Comparison of ENCODE assay signal across 19 cellular contexts in genomic region chr9:103364753-103365152, GRCh38.
DNase-seq lines count a peak whose midpoint lies in the region; ATAC-seq and TF ChIP-seq lines count a peak whose summit lies in the region.
"Had no signal": no experiment of that assay in that cellular context is flagged by ENCODE, and none has a peak within 500 bp of the region (broad histone marks: within the 10 kb centered on the region; RNA-seq: fewer than 3 reads in every experiment).

No MANE protein-coding gene starts in this region.

- no peaks in the 10 kb centered on the region for H3K27me3 Mint-ChIP-seq in H9 (ENCODE audit: low read depth)
- H3K27me3 Mint-ChIP-seq in activated naive CD8-positive, alpha-beta T cell treated with anti-CD3 and anti-CD28 coated beads for 36 hours = no peaks in the 10 kb centered on the region
- H3K27me3 Mint-ChIP-seq: activated CD4-positive, alpha-beta memory T cell treated with anti-CD3 and anti-CD28 coated beads, Interleukin-2, amount 10 ng/mL, durations not matched to agents 7 days and 5 days; activated T-helper 17 cell treated with anti-CD3 and anti-CD28 coated beads, Interleukin-2, amount 50 U/mL, for 72 hours; CD4-positive, CD25-positive, alpha-beta regulatory T cell had no signal

- no peak overlapping the region for H3K14ac ChIP-seq in H9 (ENCODE audit: insufficient read depth, low read length)

- H3K4me1 ChIP-seq in foreskin keratinocyte (no peaks in the 10 kb centered on the region), thoracic aorta (ENCODE audit: control insufficient read depth in 1 of 2, low read depth in 2 of 2) (peaks cover 0 to 4% of the 10 kb centered on the region in 2 donors), H9 (ENCODE audit: insufficient read depth, low read length) (no peaks in the 10 kb centered on the region)
- H3K4me1 ChIP-seq: gastroesophageal sphincter, pancreas had no signal

- H3K18ac ChIP-seq in H9 (ENCODE audit: insufficient read length, low read depth, low read length) = no peak overlapping the region

- H3K4me3 Mint-ChIP-seq in H9 = no peak overlapping the region
- H3K4me3 Mint-ChIP-seq in activated naive CD8-positive, alpha-beta T cell treated with anti-CD3 and anti-CD28 coated beads for 36 hours = no peak overlapping the region
- H3K4me3 Mint-ChIP-seq: activated CD4-positive, alpha-beta memory T cell treated with anti-CD3 and anti-CD28 coated beads, Interleukin-2, amount 10 ng/mL, durations not matched to agents 7 days and 5 days; activated T-helper 17 cell treated with anti-CD3 and anti-CD28 coated beads, Interleukin-2, amount 50 U/mL, for 72 hours; CD4-positive, CD25-positive, alpha-beta regulatory T cell had no signal

- DNase-seq in HPDE6-E6E7 (ENCODE audit: extremely low spot score) (peak; percentile 80), amniotic epithelial cell (ENCODE audit: low read depth) (peak; percentile 96), foreskin keratinocyte (peak; percentile 82 to 95), thoracic aorta (ENCODE audit: low spot score) (no peak), H9 (no peak)
- DNase-seq in activated CD8-positive, alpha-beta memory T cell treated with anti-CD3 and anti-CD28 coated beads for 24 hours = no peak
- DNase-seq in activated naive CD8-positive, alpha-beta T cell treated with anti-CD3 and anti-CD28 coated beads for 36 hours = no peak
- DNase-seq: activated CD4-positive, alpha-beta memory T cell treated with anti-CD3 and anti-CD28 coated beads, Interleukin-2, amount 10 ng/mL, durations not matched to agents 7 days and 5 days; CD4-positive, CD25-positive, alpha-beta regulatory T cell; effector CD8-positive, alpha-beta T cell; kidney; NCI-H2081; NCI-H82; pancreas; SHP77; tibial artery had no signal

- H2BK5ac ChIP-seq in H9 (ENCODE audit: insufficient read length, low read length) = no peak overlapping the region

- H3K9ac ChIP-seq in H9 (ENCODE audit: extremely low read depth, insufficient read length, low read length) = no peak overlapping the region

- no peaks in the 10 kb centered on the region for H3K9me3 Mint-ChIP-seq in H9
- H3K9me3 Mint-ChIP-seq in activated naive CD8-positive, alpha-beta T cell treated with anti-CD3 and anti-CD28 coated beads for 36 hours = peaks cover 3% of the 10 kb centered on the region

- H3K4ac ChIP-seq in H9 (ENCODE audit: low read depth, low read length) = no peak overlapping the region

- H4K8ac ChIP-seq in H9 (replicated peaks; ENCODE audit: insufficient read length, low read depth, low read length) = no peak overlapping the region

- no peak overlapping the region for H3K4me3 ChIP-seq in thoracic aorta
- H3K4me3 ChIP-seq: cardiac muscle cell, gastroesophageal sphincter, pancreas, tibial artery had no signal

- TF ChIP-seq CTCF in foreskin keratinocyte (conservative IDR thresholded peaks at IDR 0.05) = no peak
- TF ChIP-seq CTCF in thoracic aorta (IDR thresholded peaks at IDR 0.05) = no peak
- TF ChIP-seq CTCF in H9 (conservative IDR thresholded peaks at IDR 0.05) = no peak

- H3K36me3 ChIP-seq in thoracic aorta = no peaks in the 10 kb centered on the region
- H3K36me3 ChIP-seq: cardiac muscle cell, gastroesophageal sphincter, pancreas, tibial artery had no signal

- no peak overlapping the region; a peak in 1 of 7 replicates for H3K27ac Mint-ChIP-seq in H9
- H3K27ac Mint-ChIP-seq in activated naive CD8-positive, alpha-beta T cell treated with anti-CD3 and anti-CD28 coated beads for 36 hours = no peak overlapping the region
- H3K27ac Mint-ChIP-seq: activated CD4-positive, alpha-beta memory T cell treated with anti-CD3 and anti-CD28 coated beads, Interleukin-2, amount 10 ng/mL, durations not matched to agents 7 days and 5 days; activated T-helper 17 cell treated with anti-CD3 and anti-CD28 coated beads, Interleukin-2, amount 50 U/mL, for 72 hours; CD4-positive, CD25-positive, alpha-beta regulatory T cell had no signal

- no peak overlapping the region for H3T11ph ChIP-seq in H9 (ENCODE audit: low read length)

- H3K27ac ChIP-seq in foreskin keratinocyte (no peak overlapping the region), thoracic aorta (no peak overlapping the region), H9 (ENCODE audit: insufficient read length, low read depth, low read length) (no peak overlapping the region)
- H3K27ac ChIP-seq: cardiac muscle cell, gastroesophageal sphincter, pancreas, tibial artery had no signal

- no peak overlapping the region for H2BK15ac ChIP-seq in H9 (ENCODE audit: low read depth, low read length)

- H2BK12ac ChIP-seq in H9 (ENCODE audit: insufficient read length, low read depth, low read length) = no peak overlapping the region

- H3K9me3 ChIP-seq in thoracic aorta = no peaks in the 10 kb centered on the region
- no peaks in the 10 kb centered on the region for H3K9me3 ChIP-seq in H9 (ENCODE audit: control insufficient read depth, low read depth, low read length)
- H3K9me3 ChIP-seq: gastroesophageal sphincter, pancreas, tibial artery had no signal

- H3K79me1 ChIP-seq in H9 (ENCODE audit: insufficient read depth, low read depth, low read length, poor library complexity, severe bottlenecking) = no peaks in the 10 kb centered on the region

- no CpG with 5 or more reads among the region's 2 CpGs for WGBS in H9 (ENCODE audit: extremely low coverage, insufficient read length, low lambda C conversion rate)

- H3K27me3 ChIP-seq in foreskin keratinocyte = no peaks in the 10 kb centered on the region
- no peaks in the 10 kb centered on the region for H3K27me3 ChIP-seq in thoracic aorta (replicated peaks; ENCODE audit: insufficient read depth)
- no peaks in the 10 kb centered on the region for H3K27me3 ChIP-seq in H9 (ENCODE audit: insufficient read depth, low read length)
- H3K27me3 ChIP-seq: cardiac muscle cell, gastroesophageal sphincter, pancreas, tibial artery had no signal

- H2AK5ac ChIP-seq in H9 (ENCODE audit: insufficient read length, low read length) = no peak overlapping the region

- H3K23ac ChIP-seq in H9 (ENCODE audit: insufficient read length, low read depth, low read length) = no peak overlapping the region

- H3K79me2 ChIP-seq in H9 (ENCODE audit: insufficient read depth, low read length) = no peaks in the 10 kb centered on the region

- no peaks in the 10 kb centered on the region for H4K20me1 ChIP-seq in H9 (ENCODE audit: control insufficient read depth, insufficient read depth, insufficient read length)

- H3K4me2 ChIP-seq in H9 (ENCODE audit: insufficient read depth, insufficient read length, low read length) = no peak overlapping the region

- no peaks in the 10 kb centered on the region for H3K4me1 Mint-ChIP-seq in H9
- H3K4me1 Mint-ChIP-seq in activated naive CD8-positive, alpha-beta T cell treated with anti-CD3 and anti-CD28 coated beads for 36 hours = no peaks in the 10 kb centered on the region
- H3K4me1 Mint-ChIP-seq: activated CD4-positive, alpha-beta memory T cell treated with anti-CD3 and anti-CD28 coated beads, Interleukin-2, amount 10 ng/mL, durations not matched to agents 7 days and 5 days; activated T-helper 17 cell treated with anti-CD3 and anti-CD28 coated beads, Interleukin-2, amount 50 U/mL, for 72 hours; CD4-positive, CD25-positive, alpha-beta regulatory T cell had no signal

- H2BK120ac ChIP-seq in H9 (ENCODE audit: low read depth, low read length, poor library complexity, severe bottlenecking) = no peak overlapping the region

- no peak overlapping the region for H3K56ac ChIP-seq in H9 (ENCODE audit: insufficient read length, low read depth, low read length)

- no peaks in the 10 kb centered on the region for H3K36me3 Mint-ChIP-seq in H9 (ENCODE audit: insufficient read depth in 1 of 3, low read depth in 3 of 3)
- H3K36me3 Mint-ChIP-seq in activated naive CD8-positive, alpha-beta T cell treated with anti-CD3 and anti-CD28 coated beads for 36 hours = no peaks in the 10 kb centered on the region
- H3K36me3 Mint-ChIP-seq: CD4-positive, CD25-positive, alpha-beta regulatory T cell had no signal

- H4K5ac ChIP-seq in H9 (ENCODE audit: insufficient read length, low read depth, low read length) = no peak overlapping the region

- no peak overlapping the region for H2AFZ ChIP-seq in H9 (ENCODE audit: low read length)

- H3K23me2 ChIP-seq in H9 (ENCODE audit: insufficient read length, low read depth, low read length, poor library complexity, severe bottlenecking) = no peaks in the 10 kb centered on the region

- ATAC-seq in foreskin keratinocyte (peak; percentile 88), thoracic aorta (ENCODE audit: insufficient number of reproducible peaks, low FRiP score, low read depth) (peak; percentile 82)
- ATAC-seq: activated T-helper 17 cell treated with anti-CD3 and anti-CD28 coated beads, Interleukin-2, amount 50 U/mL, for 72 hours; gastroesophageal sphincter; pancreas had no signal

- no peak overlapping the region for H2BK20ac ChIP-seq in H9 (ENCODE audit: low read depth, low read length, poor library complexity, severe bottlenecking)

- H4K91ac ChIP-seq in H9 (ENCODE audit: insufficient read length, low read depth, low read length) = no peak overlapping the region

Comparison
In these comparisons a context has a peak if more than half of its experiments do, and no peak if none do; other contexts are left out.
1. DNase-seq: peak in HPDE6-E6E7 (single experiment), amniotic epithelial cell (single experiment) and foreskin keratinocyte (2 of 2); none in thoracic aorta (single experiment), H9 (single experiment), activated CD8-positive, alpha-beta memory T cell treated with anti-CD3 and anti-CD28 coated beads for 24 hours (single experiment) and activated naive CD8-positive, alpha-beta T cell treated with anti-CD3 and anti-CD28 coated beads for 36 hours (single experiment).